In the genomic region with DNA sequence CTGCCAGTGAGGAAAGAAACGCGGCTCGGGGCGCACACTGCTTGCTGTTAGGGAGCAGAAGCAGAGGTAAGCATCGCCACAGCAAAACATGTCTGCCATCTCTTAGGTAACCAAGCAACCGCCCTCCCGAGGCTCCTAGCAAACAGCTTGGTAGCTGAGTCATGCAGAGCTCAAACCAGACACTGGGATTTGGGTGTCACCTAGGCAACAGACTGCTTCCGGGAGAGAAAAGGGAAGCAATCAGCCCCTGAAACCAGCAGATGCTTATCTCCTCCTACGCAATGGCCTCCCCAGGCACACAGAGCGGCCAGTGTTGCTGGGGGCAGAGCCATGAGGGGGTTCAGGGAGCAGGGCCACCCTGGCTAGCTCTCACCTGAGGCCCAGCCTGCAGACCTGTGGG, we compare ENCODE assay signal across 9 cellular contexts. TPM values are rescaled to one million over a fixed set of nuclear protein-coding genes. Genes with fewer than 3 reads are reported as not detected.
DNase-seq lines count a peak whose midpoint lies in the region; ATAC-seq and TF ChIP-seq lines count a peak whose summit lies in the region.
"Not testable (repeated sequence)": the region's sequence is repeated elsewhere in the genome, so short reads cannot be mapped to it uniquely, and the experiment has no call there.
"Had no signal": no experiment of that assay in that cellular context is flagged by ENCODE, and none has a peak within 500 bp of the region (broad histone marks: within the 10 kb centered on the region; RNA-seq: fewer than 3 reads in every experiment).

No MANE protein-coding gene starts in this region.

- peaks cover 11% of the 10 kb centered on the region for H3K27me3 Mint-ChIP-seq in activated T-cell treated with anti-CD3 and anti-CD28 coated beads, Interleukin-2, amount 50 U/mL, for 72 hours (ENCODE audit: low read depth)

- CTCF ChIA-PET in IMR-90 (lab: Yijun Ruan, JAX) = not testable (repeated sequence)

- H4K5ac ChIP-seq in IMR-90 (ENCODE audit: low read depth, low read length) = not testable (repeated sequence)

- H3K9me3 Mint-ChIP-seq in activated T-cell treated with anti-CD3 and anti-CD28 coated beads, Interleukin-2, amount 50 U/mL, for 72 hours = not testable (repeated sequence)

- not testable (repeated sequence) for H2AK9ac ChIP-seq in IMR-90 (replicated peaks; ENCODE audit: low read depth, low read length, poor library complexity)

- TF ChIP-seq CTCF in GM13976 (IDR thresholded peaks at IDR 0.05; ENCODE audit: borderline replicate concordance, control extremely low read depth, extremely low read depth, insufficient read depth, missing control alignments); IMR-90 (conservative IDR thresholded peaks at IDR 0.05; ENCODE audit: low read depth, low read length); tibial artery (IDR thresholded peaks at IDR 0.05): not testable (repeated sequence)

- in situ Hi-C loops in GM13976 (cut with MboI; ENCODE audit: low sequenced_read_pairs, unreplicated experiment) (loop anchor here (25.0 kb wide), 1 partner anchor 134 kb away; a partner anchor contains a TSS), IMR-90 (cut with MboI; ENCODE audit: low sequenced_read_pairs) (loop anchor here (25.0 kb wide), 1 partner anchor 1234 kb away; no protein-coding TSS in a partner anchor)

- not testable (repeated sequence) for TF ChIP-seq RAD21 in IMR-90 (IDR thresholded peaks at IDR 0.05; ENCODE audit: low read length)

- not testable (repeated sequence) for H3K18ac ChIP-seq in IMR-90 (ENCODE audit: low read depth, low read length); neuronal stem cell (ENCODE audit: low read length)

- not testable (repeated sequence) for H3K9ac ChIP-seq in IMR-90 (ENCODE audit: low read depth, low read length); neuronal stem cell (ENCODE audit: low read depth, low read length, poor library complexity)

- H3K9me1 ChIP-seq in IMR-90 (ENCODE audit: insufficient read depth, low read length) = not testable (repeated sequence)

- H4K20me1 ChIP-seq in IMR-90 (ENCODE audit: insufficient read depth, low read length) = not testable (repeated sequence)

- BruUV-seq in IMR-90 (replicated peaks; lab: Mats Ljungman, UMichigan) = not testable (repeated sequence)

- not testable (repeated sequence) for H3K14ac ChIP-seq in IMR-90 (replicated peaks; ENCODE audit: low read depth, low read length); neuronal stem cell (ENCODE audit: low read length)

- DNase-seq in GM13976 (ENCODE audit: low spot score) (peak; percentile 25), HCEC 1CT (peak; percentile 26), IMR-90 (peak; percentile 60), SIG-M5 treated with dmso at 0.1 percent for 504 hours (lab: John Stamatoyannopoulos, UW; ENCODE audit: unreplicated experiment) (peak; percentile 64), erythroblast (lab: John Stamatoyannopoulos, UW) (peak; percentile 67 to 69), tibial artery (peak; percentile 45 to 69)
- peak; percentile 55 to 70 for DNase-seq in activated T-cell treated with anti-CD3 and anti-CD28 coated beads, Interleukin-2, amount 50 U/mL, for 72 hours
- DNase-seq in neuronal stem cell (ENCODE audit: low spot score) = not testable (repeated sequence)

- H3K9me3 ChIP-seq in IMR-90 (ENCODE audit: control insufficient read depth, insufficient read depth, low read length); neuronal stem cell (replicated peaks in 1 of 2; ENCODE audit: control insufficient read depth in 2 of 2, insufficient read depth in 1 of 2, low read depth in 1 of 2, low read length in 2 of 2); tibial artery: not testable (repeated sequence)

- H4K8ac ChIP-seq in IMR-90 (ENCODE audit: low read depth in 2 of 2, low read length in 2 of 2); neuronal stem cell (ENCODE audit: low read depth, low read length): not testable (repeated sequence)

- not testable (repeated sequence) for H3K56ac ChIP-seq in IMR-90 (ENCODE audit: extremely low read depth, insufficient read depth, low read length)

- H3K36me3 Mint-ChIP-seq in activated T-cell treated with anti-CD3 and anti-CD28 coated beads, Interleukin-2, amount 50 U/mL, for 72 hours (ENCODE audit: insufficient read depth in 2 of 2) = not testable (repeated sequence)

- H2BK20ac ChIP-seq in IMR-90 (ENCODE audit: low read depth, low read length) = not testable (repeated sequence)

- H2BK5ac ChIP-seq in IMR-90 (ENCODE audit: low read depth, low read length, poor library complexity, severe bottlenecking); neuronal stem cell (ENCODE audit: low read length): not testable (repeated sequence)

- not testable (repeated sequence) for H3K4me1 ChIP-seq in IMR-90 (ENCODE audit: control insufficient read depth, insufficient read depth, low read length); neuronal stem cell (ENCODE audit: control insufficient read depth in 2 of 2, insufficient read depth in 1 of 2, low read depth in 1 of 2, low read length in 2 of 2); tibial artery

- H3K4me3 ChIP-seq in IMR-90 (ENCODE audit: insufficient read depth, low read depth, low read length); neuronal stem cell (ENCODE audit: low read length in 2 of 2): not testable (repeated sequence)
- H3K4me3 ChIP-seq in tibial artery = peak overlapping the region; percentile 76 to 83

- not testable (repeated sequence) for H3K23ac ChIP-seq in IMR-90 (ENCODE audit: low read depth, low read length); neuronal stem cell (ENCODE audit: low read depth, low read length, poor library complexity)

- intact Hi-C loops in IMR-90 (cut with micrococcal nuclease); tibial artery (cut with DNase I; ENCODE audit: low total_unique reads): not testable (repeated sequence)

- H3K36me3 ChIP-seq in IMR-90 (ENCODE audit: control insufficient read depth, insufficient read depth, low read length) = peaks cover 13% of the 10 kb centered on the region; the same call in 1 of the 2 replicates
- H3K36me3 ChIP-seq in neuronal stem cell (replicated peaks in 1 of 2; ENCODE audit: control insufficient read depth in 2 of 2, insufficient read depth in 2 of 2, low read length in 2 of 2) = peaks cover 7 to 34% of the 10 kb centered on the region in 2 donors
- H3K36me3 ChIP-seq in tibial artery = peaks cover 4 to 21% (median 17%) of the 10 kb centered on the region in 3 donors

- POLR2A ChIA-PET in IMR-90 (lab: Charles Lee; ENCODE audit: unreplicated experiment) = not testable (repeated sequence)

- H2BK120ac ChIP-seq in IMR-90 (ENCODE audit: low read depth, low read length); neuronal stem cell (ENCODE audit: low read depth, low read length): not testable (repeated sequence)

- not testable (repeated sequence) for H3K4me2 ChIP-seq in IMR-90 (ENCODE audit: low read depth, low read length)
- H3K4me2 ChIP-seq in neuronal stem cell (ENCODE audit: insufficient read depth, low read length, poor library complexity, severe bottlenecking) = peak overlapping the region; percentile 11

- H3K27ac Mint-ChIP-seq in activated T-cell treated with anti-CD3 and anti-CD28 coated beads, Interleukin-2, amount 50 U/mL, for 72 hours = not testable (repeated sequence)

- not testable (repeated sequence) for H3K4ac ChIP-seq in IMR-90 (ENCODE audit: low read depth, low read length); neuronal stem cell (ENCODE audit: low read length)

- peaks cover 7 to 14% of the 10 kb centered on the region in 2 experiments; a peak in 3 of 4 replicates for H3K79me1 ChIP-seq in IMR-90 (ENCODE audit: low read depth in 1 of 2, low read length in 2 of 2)
- H3K79me1 ChIP-seq in neuronal stem cell (ENCODE audit: low read depth, low read length) = not testable (repeated sequence)

- WGBS in IMR-90 (ENCODE audit: extremely low coverage in 2 of 2, insufficient read length in 1 of 2), 2 experiments = no CpG with 5 or more reads among the region's 10 CpGs
- no CpG with 5 or more reads among the region's 10 CpGs for WGBS in neuronal stem cell (ENCODE audit: extremely low coverage in 2 of 2, insufficient read length in 2 of 2, insufficient replicate concordance in 1 of 2), 2 donors

- H2BK15ac ChIP-seq in IMR-90 (ENCODE audit: low read depth, low read length); neuronal stem cell (ENCODE audit: low read length): not testable (repeated sequence)

- not testable (repeated sequence) for H2BK12ac ChIP-seq in neuronal stem cell (ENCODE audit: low read length)

- peak overlapping the region; percentile 16; the same call in 1 of the 2 replicates for H3K27ac ChIP-seq in IMR-90 (ENCODE audit: insufficient read depth, low read length)
- H3K27ac ChIP-seq in neuronal stem cell (replicated peaks; ENCODE audit: low read length) = not testable (repeated sequence)
- H3K27ac ChIP-seq in tibial artery = peak overlapping the region; percentile 93 to 95

- H2AFZ ChIP-seq in IMR-90 (replicated peaks; ENCODE audit: low read length, poor library complexity); neuronal stem cell (ENCODE audit: low read length): not testable (repeated sequence)

- not testable (repeated sequence) for TF ChIP-seq POLR2A in IMR-90 (IDR thresholded peaks at IDR 0.05; ENCODE audit: low read depth, low read length); erythroblast (IDR thresholded peaks at IDR 0.05; ENCODE audit: low read length)

- H3K27me3 ChIP-seq in IMR-90 (ENCODE audit: control insufficient read depth, insufficient read depth, low read length); neuronal stem cell (ENCODE audit: control insufficient read depth in 3 of 3, insufficient read depth in 3 of 3, low read depth in 1 of 3, low read length in 3 of 3); tibial artery: not testable (repeated sequence)

- peak; percentile 51 for ATAC-seq in IMR-90 (ENCODE audit: low read depth)
- ATAC-seq in activated T-cell treated with anti-CD3 and anti-CD28 coated beads, Interleukin-2, amount 50 U/mL, for 72 hours (replicated peaks in 1 of 2) = peak; percentile 73 to 74

- H3K4me1 Mint-ChIP-seq in activated T-cell treated with anti-CD3 and anti-CD28 coated beads, Interleukin-2, amount 50 U/mL, for 72 hours (ENCODE audit: low read depth) = peaks cover 53% of the 10 kb centered on the region

- H3K4me3 Mint-ChIP-seq in activated T-cell treated with anti-CD3 and anti-CD28 coated beads, Interleukin-2, amount 50 U/mL, for 72 hours = peak overlapping the region; percentile 85 to 92

- not testable (repeated sequence) for H4K91ac ChIP-seq in IMR-90 (ENCODE audit: insufficient read depth, low read depth, low read length); neuronal stem cell (ENCODE audit: low read depth, low read length, poor library complexity)

- dilution Hi-C loops in IMR-90 (cut with HindIII; ENCODE audit: low sequenced_read_pairs, unreplicated experiment) = not testable (repeated sequence)

- not testable (repeated sequence) for H2AK5ac ChIP-seq in IMR-90 (ENCODE audit: low read depth, low read length); neuronal stem cell (ENCODE audit: low read depth, low read length)

RNA-seq across cellular contexts. Expression of a gene that starts 1.7 kb away (rescaled TPM):
- total RNA-seq in IMR-90 (2012; rRNA removed) = 22.8 and 26.3 TPM in 2 replicates
- 56.9 and 62.7 TPM in 2 replicates for polyA plus RNA-seq in IMR-90 (2012; rRNA removed)
- 46.3 and 52.4 TPM in 2 replicates for polyA plus RNA-seq in IMR-90 (2012; cell fraction: cytosol; rRNA removed)
- polyA plus RNA-seq in IMR-90 (2012; cell fraction: nucleus; rRNA removed; ENCODE audit: low replicate concordance) = 64.6 and 81.5 TPM in 2 replicates
- total RNA-seq in activated T-cell treated with anti-CD3 and anti-CD28 coated beads, Interleukin-2, amount 50 U/mL, for 72 hours = 10 to 100 TPM; 64.6 to 84.7 TPM
- 25.5 TPM for polyA plus RNA-seq in neuronal stem cell (2013, experiment 1 of 2)
- polyA plus RNA-seq in neuronal stem cell (2013, experiment 2 of 2) = 25.5 TPM

RNA-seq across cellular contexts. Expression of a gene that starts 37.4 kb away (rescaled TPM):
- 15.3 and 16.8 TPM in 2 replicates for total RNA-seq in IMR-90 (2012; rRNA removed)
- polyA plus RNA-seq in IMR-90 (2012; rRNA removed) = 15.2 and 15.5 TPM in 2 replicates
- 11.2 and 13.9 TPM in 2 replicates for polyA plus RNA-seq in IMR-90 (2012; cell fraction: cytosol; rRNA removed)
- 22.0 and 84.5 TPM in 2 replicates for polyA plus RNA-seq in IMR-90 (2012; cell fraction: nucleus; rRNA removed; ENCODE audit: low replicate concordance)
- total RNA-seq in activated T-cell treated with anti-CD3 and anti-CD28 coated beads, Interleukin-2, amount 50 U/mL, for 72 hours = 10 to 100 TPM; 26.7 to 28.1 TPM
- polyA plus RNA-seq in neuronal stem cell (2013, experiment 1 of 2) = 6.4 TPM
- polyA plus RNA-seq in neuronal stem cell (2013, experiment 2 of 2) = 7.3 TPM

RNA-seq across cellular contexts. Expression of a gene that starts 46.3 kb away (rescaled TPM):
- not detected in 2 replicates for total RNA-seq in IMR-90 (2012; rRNA removed)
- not detected in 2 replicates for polyA plus RNA-seq in IMR-90 (2012; rRNA removed)
- not detected in 2 replicates for polyA plus RNA-seq in IMR-90 (2012; cell fraction: cytosol; rRNA removed)
- polyA plus RNA-seq in IMR-90 (2012; cell fraction: nucleus; rRNA removed; ENCODE audit: low replicate concordance) = not detected in 2 replicates
- not detected for total RNA-seq in activated T-cell treated with anti-CD3 and anti-CD28 coated beads, Interleukin-2, amount 50 U/mL, for 72 hours
- not detected for polyA plus RNA-seq in neuronal stem cell (2013, experiment 1 of 2)
- not detected for polyA plus RNA-seq in neuronal stem cell (2013, experiment 2 of 2)
- total RNA-seq: SJCRH30 had no signal
